In genomic region chr3:87082806-87083440, GRCh38 we compare ENCODE assay signal across 8 cellular contexts.
A peak's percentile ranks its signal among the peaks of the same experiment; 100 is the strongest.
DNase-seq lines count a peak whose midpoint lies in the region; ATAC-seq, FAIRE-seq and TF ChIP-seq lines count a peak whose summit lies in the region.

No MANE protein-coding gene starts in this region.

- H3K36me3 Mint-ChIP-seq in GM23338 (ENCODE audit: low read depth), result no peaks in the 10 kb centered on the region
- H3K36me3 Mint-ChIP-seq in CD4-positive, alpha-beta memory T cell, result no peaks in the 10 kb centered on the region
- no peaks in the 10 kb centered on the region for H3K36me3 Mint-ChIP-seq in CD4-positive, alpha-beta T cell (ENCODE audit: low read depth)

- no peaks in the 10 kb centered on the region for H3K9me2 ChIP-seq in GM23338 (ENCODE audit: insufficient read depth)
- no peaks in the 10 kb centered on the region for H3K9me2 ChIP-seq in Loucy (replicated peaks; ENCODE audit: low read depth, low read length)

- no peaks in the 10 kb centered on the region for H3K9me3 Mint-ChIP-seq in GM23338
- peaks cover 0 to 2% (median 0%) of the 10 kb centered on the region in 8 donors for H3K9me3 Mint-ChIP-seq in CD4-positive, alpha-beta memory T cell
- no peaks in the 10 kb centered on the region for H3K9me3 Mint-ChIP-seq in CD4-positive, alpha-beta T cell

- intact Hi-C loops in CD4-positive, alpha-beta memory T cell (cut with micrococcal nuclease), result no loop called here
- intact Hi-C loops in CD4-positive, alpha-beta T cell (cut with DNase I, micrococcal nuclease), result no loop called here

- H3K9me3 ChIP-seq in Loucy (ENCODE audit: insufficient read depth, low read depth, low read length), result no peaks in the 10 kb centered on the region
- no peaks in the 10 kb centered on the region for H3K9me3 ChIP-seq in CD4-positive, alpha-beta memory T cell (ENCODE audit: control insufficient read depth in 1 of 2, low read length in 2 of 2)
- H3K9me3 ChIP-seq in CD4-positive, alpha-beta T cell (ENCODE audit: control insufficient read depth, low read length), result no peaks in the 10 kb centered on the region

- H3K79me2 ChIP-seq in GM23338 (replicated peaks; ENCODE audit: insufficient read depth), result no peaks in the 10 kb centered on the region
- no peaks in the 10 kb centered on the region for H3K79me2 ChIP-seq in Loucy (ENCODE audit: insufficient read depth, low read length)

- no peak overlapping the region for H3K27ac Mint-ChIP-seq in GM23338
- H3K27ac Mint-ChIP-seq in CD4-positive, alpha-beta memory T cell, result no peak overlapping the region
- H3K27ac Mint-ChIP-seq in CD4-positive, alpha-beta T cell, result no peak overlapping the region

- H3F3A ChIP-seq in GM23338 (replicated peaks; ENCODE audit: low read depth), result no peaks in the 10 kb centered on the region
- no peaks in the 10 kb centered on the region for H3F3A ChIP-seq in Loucy (ENCODE audit: low read depth)

- H3K27me3 Mint-ChIP-seq in GM23338 (ENCODE audit: insufficient read depth, low read depth, poor library complexity), result no peaks in the 10 kb centered on the region
- no peaks in the 10 kb centered on the region for H3K27me3 Mint-ChIP-seq in CD4-positive, alpha-beta memory T cell
- no peaks in the 10 kb centered on the region for H3K27me3 Mint-ChIP-seq in CD4-positive, alpha-beta T cell

- H3K27me3 ChIP-seq in GM23338 (ENCODE audit: insufficient read depth), result no peaks in the 10 kb centered on the region
- no peaks in the 10 kb centered on the region for H3K27me3 ChIP-seq in Loucy (ENCODE audit: insufficient read depth, low read length, poor library complexity, severe bottlenecking)
- H3K27me3 ChIP-seq in CD4-positive, alpha-beta memory T cell (ENCODE audit: insufficient read depth, low read length), result no peaks in the 10 kb centered on the region
- no peaks in the 10 kb centered on the region for H3K27me3 ChIP-seq in CD4-positive, alpha-beta T cell (ENCODE audit: control insufficient read depth, insufficient read depth, low read length)

- H3K27ac ChIP-seq in GM23338 (ENCODE audit: low read depth), result no peak overlapping the region
- H3K27ac ChIP-seq in CD4-positive, alpha-beta memory T cell (ENCODE audit: low read depth, low read length), result no peak overlapping the region
- H3K27ac ChIP-seq in CD4-positive, alpha-beta T cell (ENCODE audit: low read depth, low read length), result no peak overlapping the region

- POLR2A ChIA-PET in CD4-positive, alpha-beta memory T cell (lab: Charles Lee; ENCODE audit: partially characterized antibody), result no interaction called here
- POLR2A ChIA-PET in CD4-positive, alpha-beta T cell (lab: Charles Lee), result no interaction called here

- peak; percentile 88 for FAIRE-seq in G401.6 (lab: Jason Lieb, UNC)

- H2AFZ ChIP-seq in GM23338 (no peak overlapping the region), Loucy (ENCODE audit: low read length) (peak overlapping the region; percentile 16; the same call in 1 of the 2 replicates)

- TF ChIP-seq CTCF in GM23338 (conservative IDR thresholded peaks at IDR 0.05; ENCODE audit: low read depth in 2 of 2), result peak; percentile 78 to 85
- TF ChIP-seq CTCF in Loucy (conservative IDR thresholded peaks at IDR 0.05; ENCODE audit: low read length), result peak; percentile 74
- TF ChIP-seq CTCF in retinal pigment epithelial cell (conservative IDR thresholded peaks at IDR 0.05; ENCODE audit: low read depth, low read length), result peak; percentile 75
- TF ChIP-seq CTCF in CD4-positive, alpha-beta T cell (IDR thresholded peaks at IDR 0.05), result no peak

- CTCF ChIA-PET in CD4-positive, alpha-beta memory T cell (lab: Charles Lee; ENCODE audit: partially characterized antibody), result no interaction called here
- CTCF ChIA-PET in CD4-positive, alpha-beta T cell (lab: Charles Lee), result no interaction called here

- H3K36me3 ChIP-seq in GM23338 (ENCODE audit: insufficient read depth) (no peaks in the 10 kb centered on the region), Loucy (ENCODE audit: insufficient read depth, low read length) (no peaks in the 10 kb centered on the region)
- H3K36me3 ChIP-seq in CD4-positive, alpha-beta memory T cell (ENCODE audit: insufficient read depth, low read length), result no peaks in the 10 kb centered on the region

- peaks cover 9% of the 10 kb centered on the region for H3K4me1 Mint-ChIP-seq in GM23338
- H3K4me1 Mint-ChIP-seq in CD4-positive, alpha-beta memory T cell, result no peaks in the 10 kb centered on the region
- no peaks in the 10 kb centered on the region for H3K4me1 Mint-ChIP-seq in CD4-positive, alpha-beta T cell (ENCODE audit: low read depth)

- peak; percentile 96 for ATAC-seq in GM23338
- no peak for ATAC-seq in CD4-positive, alpha-beta T cell (ENCODE audit: poor library complexity)

- no peaks in the 10 kb centered on the region for H4K20me1 ChIP-seq in GM23338 (replicated peaks; ENCODE audit: insufficient read depth)
- H4K20me1 ChIP-seq in Loucy (ENCODE audit: insufficient read depth, low read length, poor library complexity, severe bottlenecking), result no peaks in the 10 kb centered on the region

- DNase-seq in GM23338 (ENCODE audit: low spot score) (peak; percentile 88), SW480 (ENCODE audit: low spot score) (peak; percentile 54), germinal center (ENCODE audit: low spot score) (peak; percentile 4), retinal pigment epithelial cell (ENCODE audit: low read depth) (peak; percentile 28)
- DNase-seq in CD4-positive, alpha-beta memory T cell, result no peak
- DNase-seq in CD4-positive, alpha-beta T cell, result no peak

- no peak overlapping the region for H3K9ac ChIP-seq in Loucy (ENCODE audit: low read depth, low read length, poor library complexity, severe bottlenecking)

- H3K4me3 Mint-ChIP-seq in GM23338, result no peak overlapping the region
- no peak overlapping the region for H3K4me3 Mint-ChIP-seq in CD4-positive, alpha-beta memory T cell
- no peak overlapping the region for H3K4me3 Mint-ChIP-seq in CD4-positive, alpha-beta T cell

- H3K4me1 ChIP-seq in GM23338 (ENCODE audit: insufficient read depth) (no peaks in the 10 kb centered on the region), Loucy (ENCODE audit: insufficient read depth, low read length, poor library complexity, severe bottlenecking) (peaks cover 7% of the 10 kb centered on the region)
- no peaks in the 10 kb centered on the region for H3K4me1 ChIP-seq in CD4-positive, alpha-beta memory T cell (ENCODE audit: insufficient read depth, low read length)

- H3K4me3 ChIP-seq in GM23338 (no peak overlapping the region), Loucy (ENCODE audit: low read length, poor library complexity, severe bottlenecking) (no peak overlapping the region), retinal pigment epithelial cell (ENCODE audit: low read length) (no peak overlapping the region)
- H3K4me3 ChIP-seq in CD4-positive, alpha-beta memory T cell (ENCODE audit: low read length in 2 of 2), result no peak overlapping the region

- H3K4me2 ChIP-seq in GM23338 (no peak overlapping the region), Loucy (ENCODE audit: low read depth, low read length, poor library complexity, severe bottlenecking) (no peak overlapping the region)

TF ChIP-seq in GM23338, 12 proteins besides CTCF, POLR2A, EP300 and RAD21 (continues in another document):
- TF ChIP-seq REST (IDR thresholded peaks at IDR 0.05; ENCODE audit: unreplicated experiment) (no peak), NANOG (IDR thresholded peaks at IDR 0.05; ENCODE audit: borderline replicate concordance) (no peak), ETS1 (IDR thresholded peaks at IDR 0.05) (no peak)

Comparison
In these comparisons a context has a peak if more than half of its experiments do, and no peak if none do; other contexts are left out.
1. DNase-seq: peak in GM23338 (single experiment), SW480 (single experiment), germinal center (single experiment) and retinal pigment epithelial cell (single experiment); none in CD4-positive, alpha-beta memory T cell (0 of 5) and CD4-positive, alpha-beta T cell (0 of 10).